In the genomic region with DNA sequence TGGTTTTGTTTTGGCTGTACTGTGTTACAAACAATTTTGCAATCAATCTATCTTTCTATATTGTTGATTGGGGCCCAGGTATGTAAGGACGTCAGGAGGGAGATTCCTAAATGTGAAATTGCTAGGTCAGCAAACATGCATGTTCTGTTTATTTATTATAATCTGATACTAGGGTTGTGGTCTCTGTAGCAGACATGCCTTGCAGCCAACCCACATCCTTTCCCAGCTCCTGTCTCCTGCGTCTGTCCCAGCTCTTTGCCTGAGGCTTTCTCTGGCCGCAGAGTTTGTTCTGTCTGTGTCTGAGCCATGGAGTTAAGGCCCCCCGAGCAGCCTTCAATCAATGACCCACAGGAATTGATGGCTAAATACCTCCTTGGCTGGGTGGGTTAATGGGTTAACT, we compare ENCODE assay signal across 18 cellular contexts.
"Had no signal": no experiment of that assay in that cellular context is flagged by ENCODE, and none has a peak within 500 bp of the region (broad histone marks: within the 10 kb centered on the region; RNA-seq: fewer than 3 reads in every experiment).

No MANE protein-coding gene starts in this region.

- H3K4me1 Mint-ChIP-seq: activated naive CD8-positive, alpha-beta T cell treated with anti-CD3 and anti-CD28 coated beads, Interleukin-2, amount 10 ng/mL, durations not matched to agents 7 days and 5 days; mesothelial cell of epicardium; stimulated activated effector memory CD8-positive, alpha-beta T cell treated with anti-CD3 and anti-CD28 coated beads, Interleukin-12 subunit alpha, Interleukin-12 subunit beta, amount 100 ng/mL, for 72 hours had no signal

- H3K36me3 Mint-ChIP-seq: activated naive CD8-positive, alpha-beta T cell treated with anti-CD3 and anti-CD28 coated beads, Interleukin-2, amount 10 ng/mL, durations not matched to agents 7 days and 5 days; mesothelial cell of epicardium; neural progenitor cell; stimulated activated effector memory CD8-positive, alpha-beta T cell treated with anti-CD3 and anti-CD28 coated beads, Interleukin-12 subunit alpha, Interleukin-12 subunit beta, amount 100 ng/mL, for 72 hours had no signal

- ATAC-seq: activated CD8-positive, alpha-beta T cell treated with anti-CD3 and anti-CD28 coated beads for 36 hours; activated T-cell treated with anti-CD3 and anti-CD28 coated beads, Interleukin-2, amount 50 U/mL, for 72 hours; heart right ventricle; left ventricle myocardium superior; stimulated activated effector memory CD8-positive, alpha-beta T cell treated with anti-CD3 and anti-CD28 coated beads, Interleukin-12 subunit alpha, Interleukin-12 subunit beta, amount 100 ng/mL, for 72 hours had no signal

- DNase-seq: activated CD4-positive, alpha-beta T cell treated with anti-CD3 and anti-CD28 coated beads for 4 hours; activated CD8-positive, alpha-beta memory T cell treated with anti-CD3 and anti-CD28 coated beads, Interleukin-2, amount 50 U/mL, for 4 hours; activated CD8-positive, alpha-beta T cell treated with anti-CD3 and anti-CD28 coated beads for 36 hours; activated naive CD8-positive, alpha-beta T cell treated with anti-CD3 and anti-CD28 coated beads, Interleukin-2, amount 10 ng/mL, durations not matched to agents 7 days and 5 days; activated T-cell treated with anti-CD3 and anti-CD28 coated beads, Interleukin-2, amount 50 U/mL, for 72 hours; anterior cingulate cortex; caudate nucleus; effector CD4-positive, alpha-beta T cell; heart right ventricle; left ventricle myocardium superior; tibial artery; WERI-Rb-1 had no signal

- H3K9me3 Mint-ChIP-seq: activated CD8-positive, alpha-beta T cell treated with anti-CD3 and anti-CD28 coated beads for 36 hours; activated naive CD8-positive, alpha-beta T cell treated with anti-CD3 and anti-CD28 coated beads, Interleukin-2, amount 10 ng/mL, durations not matched to agents 7 days and 5 days; activated T-cell treated with anti-CD3 and anti-CD28 coated beads, Interleukin-2, amount 50 U/mL, for 72 hours; mesothelial cell of epicardium; stimulated activated effector memory CD8-positive, alpha-beta T cell treated with anti-CD3 and anti-CD28 coated beads, Interleukin-12 subunit alpha, Interleukin-12 subunit beta, amount 100 ng/mL, for 72 hours had no signal

- H3K27ac Mint-ChIP-seq: activated CD8-positive, alpha-beta T cell treated with anti-CD3 and anti-CD28 coated beads for 36 hours; activated naive CD8-positive, alpha-beta T cell treated with anti-CD3 and anti-CD28 coated beads, Interleukin-2, amount 10 ng/mL, durations not matched to agents 7 days and 5 days; activated T-cell treated with anti-CD3 and anti-CD28 coated beads, Interleukin-2, amount 50 U/mL, for 72 hours; mesothelial cell of epicardium; neural progenitor cell; stimulated activated effector memory CD8-positive, alpha-beta T cell treated with anti-CD3 and anti-CD28 coated beads, Interleukin-12 subunit alpha, Interleukin-12 subunit beta, amount 100 ng/mL, for 72 hours had no signal

- H3K4me3 Mint-ChIP-seq: activated CD8-positive, alpha-beta T cell treated with anti-CD3 and anti-CD28 coated beads for 36 hours; activated naive CD8-positive, alpha-beta T cell treated with anti-CD3 and anti-CD28 coated beads, Interleukin-2, amount 10 ng/mL, durations not matched to agents 7 days and 5 days; activated T-cell treated with anti-CD3 and anti-CD28 coated beads, Interleukin-2, amount 50 U/mL, for 72 hours; mesothelial cell of epicardium; neural progenitor cell; stimulated activated effector memory CD8-positive, alpha-beta T cell treated with anti-CD3 and anti-CD28 coated beads, Interleukin-12 subunit alpha, Interleukin-12 subunit beta, amount 100 ng/mL, for 72 hours had no signal

- H3K4me3 ChIP-seq: coronary artery, heart right ventricle, neural progenitor cell, skin epidermis, tibial artery, vagina had no signal
